In genomic region chr9:110257971-110258370, GRCh38 we compare ENCODE assay signal across 12 cellular contexts. TPM values are rescaled to one million over a fixed set of nuclear protein-coding genes. Genes with fewer than 3 reads are reported as not detected.
DNase-seq lines count a peak whose midpoint lies in the region; ATAC-seq and TF ChIP-seq lines count a peak whose summit lies in the region.
"Had no signal": no experiment of that assay in that cellular context is flagged by ENCODE, and none has a peak within 500 bp of the region (broad histone marks: within the 10 kb centered on the region; RNA-seq: fewer than 3 reads in every experiment).

No MANE protein-coding gene starts in this region.

- intact Hi-C loops in CD4-positive, alpha-beta T cell (cut with DNase I, micrococcal nuclease): loop anchor here in 1 of 2 experiments (5.0 to 10.0 kb wide), 2 partner anchors 211 to 1323 kb away; partner anchors contain the start of genes ABITRAM and ELP1

- H3K27me3 Mint-ChIP-seq in CD4-positive, alpha-beta T cell: no peaks in the 10 kb centered on the region
- no peaks in the 10 kb centered on the region for H3K27me3 Mint-ChIP-seq in endodermal cell (ENCODE audit: insufficient read depth)
- H3K27me3 Mint-ChIP-seq: stimulated activated naive CD8-positive, alpha-beta T cell treated with anti-CD3 and anti-CD28 coated beads, Interleukin-15, amount 100 ng/mL, for 72 hours had no signal

- ATAC-seq in CD4-positive, alpha-beta T cell (ENCODE audit: poor library complexity): no peak
- ATAC-seq in HG03342 (IDR thresholded peaks at IDR 0.05; ENCODE audit: unreplicated experiment): no peak
- ATAC-seq: esophagus mucosa; stimulated activated naive CD8-positive, alpha-beta T cell treated with anti-CD3 and anti-CD28 coated beads, Interleukin-15, amount 100 ng/mL, for 72 hours had no signal

- no peak for DNase-seq in CD4-positive, alpha-beta T cell
- DNase-seq in M059J (ENCODE audit: low read depth): peak; percentile 14
- DNase-seq in endodermal cell: no peak
- no peak for DNase-seq in NCI-H1436 treated with DMSO at 0.1 percent for 48 hours (lab: John Stamatoyannopoulos, UW)
- no peak for DNase-seq in middle frontal gyrus (ENCODE audit: extremely low spot score, low spot score)
- DNase-seq in NCI-H510A (lab: John Stamatoyannopoulos, UW): no peak

- no peak overlapping the region for H3K9ac ChIP-seq in endodermal cell (ENCODE audit: extremely low read depth, low read length, poor library complexity, severe bottlenecking)

- H3K4me1 Mint-ChIP-seq in CD4-positive, alpha-beta T cell (ENCODE audit: low read depth): peaks cover 36% of the 10 kb centered on the region
- peaks cover 34% of the 10 kb centered on the region for H3K4me1 Mint-ChIP-seq in endodermal cell

- H3K36me3 Mint-ChIP-seq in CD4-positive, alpha-beta T cell (ENCODE audit: low read depth): peaks cover 4% of the 10 kb centered on the region
- H3K36me3 Mint-ChIP-seq in endodermal cell (ENCODE audit: low read depth): no peaks in the 10 kb centered on the region

- H3K4me3 Mint-ChIP-seq in CD4-positive, alpha-beta T cell: peak overlapping the region; percentile 98
- H3K4me3 Mint-ChIP-seq in endodermal cell: peak overlapping the region; percentile 94

- no peak overlapping the region for H3K27ac ChIP-seq in CD4-positive, alpha-beta T cell (ENCODE audit: low read depth, low read length)
- H3K27ac ChIP-seq in endodermal cell (ENCODE audit: low read depth, low read length) (no peak overlapping the region), neutrophil (peak overlapping the region; percentile 95)

- no peak for TF ChIP-seq CTCF in CD4-positive, alpha-beta T cell (IDR thresholded peaks at IDR 0.05)
- TF ChIP-seq CTCF in endodermal cell (conservative IDR thresholded peaks at IDR 0.05): no peak
- no peak for TF ChIP-seq CTCF in neutrophil (IDR thresholded peaks at IDR 0.05)

- H3K36me3 ChIP-seq in endodermal cell (ENCODE audit: control insufficient read depth, insufficient read depth, low read length): no peaks in the 10 kb centered on the region
- H3K36me3 ChIP-seq in neutrophil: no peaks in the 10 kb centered on the region

- H3K27ac Mint-ChIP-seq in CD4-positive, alpha-beta T cell: peak overlapping the region; percentile 73
- H3K27ac Mint-ChIP-seq in endodermal cell: no peak overlapping the region

- no peaks in the 10 kb centered on the region for H3K9me3 ChIP-seq in CD4-positive, alpha-beta T cell (ENCODE audit: control insufficient read depth, low read length)
- no peaks in the 10 kb centered on the region for H3K9me3 ChIP-seq in endodermal cell (ENCODE audit: control insufficient read depth, low read length)
- H3K9me3 ChIP-seq in neutrophil: no peaks in the 10 kb centered on the region

- WGBS in endodermal cell (ENCODE audit: insufficient coverage in 1 of 2, insufficient read length in 1 of 2), 2 experiments: no CpG with 5 or more reads among the region's 1 CpG

- H3K9me3 Mint-ChIP-seq in CD4-positive, alpha-beta T cell: no peaks in the 10 kb centered on the region
- H3K9me3 Mint-ChIP-seq in endodermal cell: no peaks in the 10 kb centered on the region
- H3K9me3 Mint-ChIP-seq: stimulated activated naive CD8-positive, alpha-beta T cell treated with anti-CD3 and anti-CD28 coated beads, Interleukin-15, amount 100 ng/mL, for 72 hours had no signal

- CTCF ChIA-PET in CD4-positive, alpha-beta T cell (lab: Charles Lee): no interaction called here

- peak overlapping the region; percentile 93 for H3K4me3 ChIP-seq in endodermal cell (ENCODE audit: low read length)
- peak overlapping the region; percentile 94 for H3K4me3 ChIP-seq in neutrophil (ENCODE audit: low read depth in 1 of 2, low read length in 1 of 2)

- no peaks in the 10 kb centered on the region for H3K4me1 ChIP-seq in endodermal cell (ENCODE audit: control insufficient read depth, insufficient read depth, low read length)
- H3K4me1 ChIP-seq in neutrophil (ENCODE audit: control insufficient read depth in 1 of 2, insufficient read depth in 1 of 2, low read depth in 1 of 2, low read length in 1 of 2): peaks cover 46 to 49% of the 10 kb centered on the region in 2 experiments

- POLR2A ChIA-PET in CD4-positive, alpha-beta T cell (lab: Charles Lee): no interaction called here

- H3K27me3 ChIP-seq in CD4-positive, alpha-beta T cell (ENCODE audit: control insufficient read depth, insufficient read depth, low read length): no peaks in the 10 kb centered on the region
- H3K27me3 ChIP-seq in endodermal cell (ENCODE audit: control insufficient read depth, insufficient read depth, low read length, poor library complexity, severe bottlenecking): no peaks in the 10 kb centered on the region
- no peaks in the 10 kb centered on the region for H3K27me3 ChIP-seq in neutrophil

RNA-seq across cellular contexts. Expression of gene TXN, which starts 1.7 kb away (rescaled TPM):
- 10 to 100 TPM; 31.5 to 35.1 TPM for total RNA-seq in CD4-positive, alpha-beta T cell
- total RNA-seq in M059J (2014; rRNA removed; shearing (Covaris generic)): 534 and 687 TPM in 2 replicates
- total RNA-seq in endodermal cell: 100 to 1,000 TPM; 282 to 336 TPM
- polyA plus RNA-seq in endodermal cell (2013, experiment 1 of 2): 222 TPM
- polyA plus RNA-seq in endodermal cell (2013, experiment 2 of 2): 207 TPM

RNA-seq across cellular contexts. Expression of gene C9orf152, which starts 50.0 kb away (rescaled TPM):
- not detected for total RNA-seq in CD4-positive, alpha-beta T cell
- not detected in 2 replicates for total RNA-seq in M059J (2014; rRNA removed; shearing (Covaris generic))
- total RNA-seq in endodermal cell: not detected
- not detected for polyA plus RNA-seq in endodermal cell (2013, experiment 1 of 2)
- polyA plus RNA-seq in endodermal cell (2013, experiment 2 of 2): not detected
- total RNA-seq: NCI-H460, pulmonary artery endothelial cell had no signal

Comparison
In these comparisons a context has a peak if more than half of its experiments do, and no peak if none do; other contexts are left out.
1. RNA of gene TXN, which starts 1.7 kb away (total RNA-seq): 534 to 687 TPM in M059J and 282 to 336 TPM in endodermal cell; 31.5 to 35.1 TPM in CD4-positive, alpha-beta T cell; every median in the first group is over 4 times any median in the second.